8 cellular contexts compared by ENCODE assay signal in the genomic region with DNA sequence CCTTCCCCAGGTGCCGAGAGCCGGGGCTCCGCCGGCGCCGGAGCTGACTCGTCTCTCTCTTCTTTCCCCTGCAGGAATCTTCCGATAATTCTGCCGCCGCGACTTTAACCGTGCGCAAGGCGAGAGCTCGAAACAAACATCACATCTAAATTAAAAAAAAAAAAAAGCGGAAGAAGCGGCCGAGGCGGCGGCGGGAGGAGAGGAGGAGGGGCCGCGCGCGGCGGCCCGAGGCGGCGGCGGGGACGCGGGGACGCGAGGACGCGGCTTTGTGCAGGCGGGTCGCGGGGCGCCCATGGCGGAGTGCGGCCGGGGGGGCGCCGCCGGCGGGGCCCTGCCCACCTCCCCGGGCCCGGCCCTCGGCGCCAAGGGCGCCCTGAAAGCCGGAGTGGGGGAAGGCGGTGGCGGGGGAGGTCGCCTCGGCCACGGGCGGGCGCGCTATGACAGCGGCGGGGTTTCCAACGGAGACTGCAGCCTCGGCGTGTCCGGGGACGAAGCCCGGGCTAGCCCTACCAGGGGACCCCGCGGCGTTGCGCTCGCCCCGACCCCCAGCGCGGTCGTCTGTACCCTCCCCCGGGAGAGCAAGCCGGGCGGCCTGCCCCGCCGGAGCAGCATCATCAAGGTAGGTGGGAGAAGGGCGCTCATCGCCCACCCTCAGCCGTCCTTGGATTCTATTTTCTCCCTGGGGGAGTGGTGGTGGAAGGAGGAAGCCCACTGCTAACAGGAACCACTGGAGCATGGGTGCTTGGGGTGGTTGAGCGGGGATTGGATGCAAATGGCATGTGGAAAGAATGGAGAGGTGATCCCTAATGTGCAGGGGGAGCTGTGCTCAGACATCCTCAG. TPM values are rescaled to one million over a fixed set of nuclear protein-coding genes. Genes with fewer than 3 reads are reported as not detected.
A peak's percentile ranks its signal among the peaks of the same experiment; 100 is the strongest.
DNase-seq lines count a peak whose midpoint lies in the region; ATAC-seq and FAIRE-seq lines count a peak whose summit lies in the region.

A gene (plus strand): TSS at position 208 of the 840 bp plus-strand sequence. CDS start 85 bp downstream, at position 293.

- H3K4me3 Mint-ChIP-seq in activated CD4-positive, alpha-beta memory T cell treated with anti-CD3 and anti-CD28 coated beads for 36 hours = peak within 1 kb of the TSS; percentile 93

- peaks cover 8% of the 10 kb centered on the region for H3K36me3 Mint-ChIP-seq in activated CD4-positive, alpha-beta memory T cell treated with anti-CD3 and anti-CD28 coated beads for 36 hours

- peak; percentile 38 for ATAC-seq in HG02610 (IDR thresholded peaks at IDR 0.05; ENCODE audit: unreplicated experiment)
- no peak for ATAC-seq in GM18519 (IDR thresholded peaks at IDR 0.05; ENCODE audit: low FRiP score, unreplicated experiment)

- H3K27me3 Mint-ChIP-seq in activated CD4-positive, alpha-beta memory T cell treated with anti-CD3 and anti-CD28 coated beads for 36 hours = no peaks in the 10 kb centered on the region

- no peak for FAIRE-seq in GM18507 (lab: Jason Lieb, UNC)

- POLR2A ChIA-PET in activated CD4-positive, alpha-beta memory T cell treated with anti-CD3 and anti-CD28 coated beads for 36 hours (lab: Charles Lee) = interaction anchor here (0.8 to 2.2 kb wide), 5 partner anchors 9 to 297 kb away, joined by 3 to 9 read pairs (median 4); no protein-coding TSS in a partner anchor

- intact Hi-C loops in activated CD4-positive, alpha-beta memory T cell treated with anti-CD3 and anti-CD28 coated beads for 36 hours (cut with micrococcal nuclease) = loop anchor here (1.0 to 10.0 kb wide), 9 partner anchors 43 to 1560 kb away; a partner anchor contains a TSS

- H3K27ac Mint-ChIP-seq in activated CD4-positive, alpha-beta memory T cell treated with anti-CD3 and anti-CD28 coated beads for 36 hours = peak within 1 kb of the TSS; percentile 98

- DNase-seq in GM18507 (ENCODE audit: extremely low spot score, insufficient read length, low read depth) = peak; percentile 55
- DNase-seq in NCI-H1694 treated with DMSO at 0.1 percent for 48 hours (lab: John Stamatoyannopoulos, UW) = peak; percentile 40
- DNase-seq in activated CD4-positive, alpha-beta memory T cell treated with anti-CD3 and anti-CD28 coated beads for 36 hours = peak; percentile 73
- DNase-seq in effector CD8-positive, alpha-beta T cell (lab: John Stamatoyannopoulos, UW) = peak; percentile 58
- no peak for DNase-seq in mesenteric fat pad (ENCODE audit: low spot score)
- DNase-seq in stimulated activated CD8-positive, alpha-beta memory T cell treated with anti-CD3 and anti-CD28 coated beads, Interleukin-2, amount 100 ng/mL, for 48 hours (ENCODE audit: low read depth in 2 of 2) = peak; percentile 42 to 47

- H3K9me3 Mint-ChIP-seq in activated CD4-positive, alpha-beta memory T cell treated with anti-CD3 and anti-CD28 coated beads for 36 hours = no peaks in the 10 kb centered on the region

- H3K4me1 Mint-ChIP-seq in activated CD4-positive, alpha-beta memory T cell treated with anti-CD3 and anti-CD28 coated beads for 36 hours (ENCODE audit: low read depth) = peaks cover 30% of the 10 kb centered on the region

- CTCF ChIA-PET in activated CD4-positive, alpha-beta memory T cell treated with anti-CD3 and anti-CD28 coated beads for 36 hours (lab: Charles Lee) = interaction anchor here (0.6 to 2.8 kb wide), 34 partner anchors 9 to 1508 kb away, joined by 3 to 25 read pairs (median 4); a partner anchor contains a TSS

RNA-seq across cellular contexts. Expression of the gene that starts here (rescaled TPM):
- total RNA-seq in activated CD4-positive, alpha-beta memory T cell treated with anti-CD3 and anti-CD28 coated beads for 36 hours = 10 to 100 TPM; 16.7 to 17.1 TPM
- total RNA-seq in mesenteric fat pad = 12.2 TPM
